ENCODE assay signal across 2 cellular contexts in genomic region chr7:55032069-55032699, GRCh38.
TF ChIP-seq lines count a peak whose summit lies in the region.

No MANE protein-coding gene starts in this region.

TF ChIP-seq in SK-N-SH, 30 proteins besides CTCF, POLR2A, EP300 and RAD21:
- TF ChIP-seq RCOR1 (IDR thresholded peaks at IDR 0.05; ENCODE audit: low read length) (no peak), FOSL2 (IDR thresholded peaks at IDR 0.05; ENCODE audit: borderline replicate concordance, low read depth) (no peak), RFX5 (IDR thresholded peaks at IDR 0.05; ENCODE audit: low read length) (no peak), EZH2phosphoT487 (IDR thresholded peaks at IDR 0.05; ENCODE audit: borderline replicate concordance, low read depth) (no peak), GABPA (IDR thresholded peaks at IDR 0.05; ENCODE audit: low read depth) (no peak), POLR2AphosphoS5 (IDR thresholded peaks at IDR 0.05; ENCODE audit: low read depth, low read length) (no peak), SMC3 (IDR thresholded peaks at IDR 0.05; ENCODE audit: low read depth, low read length) (no peak), GATA2 (CRISPR knock-in tag; IDR thresholded peaks at IDR 0.05) (no peak), TEAD4 (IDR thresholded peaks at IDR 0.05; ENCODE audit: borderline replicate concordance, insufficient read depth) (no peak), NFIC (IDR thresholded peaks at IDR 0.05; ENCODE audit: borderline replicate concordance) (no peak), FOXJ3 (CRISPR knock-in tag; IDR thresholded peaks at IDR 0.05) (no peak), YY1 (IDR thresholded peaks at IDR 0.05; ENCODE audit: low read depth) (no peak), RXRA (IDR thresholded peaks at IDR 0.05; ENCODE audit: borderline replicate concordance, low read depth) (no peak), MEF2A (IDR thresholded peaks at IDR 0.05; ENCODE audit: borderline replicate concordance, low read depth) (no peak)
- TF ChIP-seq, protein P1, sequence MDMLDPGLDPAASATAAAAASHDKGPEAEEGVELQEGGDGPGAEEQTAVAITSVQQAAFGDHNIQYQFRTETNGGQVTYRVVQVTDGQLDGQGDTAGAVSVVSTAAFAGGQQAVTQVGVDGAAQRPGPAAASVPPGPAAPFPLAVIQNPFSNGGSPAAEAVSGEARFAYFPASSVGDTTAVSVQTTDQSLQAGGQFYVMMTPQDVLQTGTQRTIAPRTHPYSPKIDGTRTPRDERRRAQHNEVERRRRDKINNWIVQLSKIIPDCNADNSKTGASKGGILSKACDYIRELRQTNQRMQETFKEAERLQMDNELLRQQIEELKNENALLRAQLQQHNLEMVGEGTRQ (IDR thresholded peaks at IDR 0.05; ENCODE audit: borderline replicate concordance, low read depth, low read length): no peak

TF ChIP-seq in WTC11, 78 proteins besides CTCF, POLR2A, EP300 and RAD21:
- TF ChIP-seq ATF6 (CRISPR knock-in tag; IDR thresholded peaks at IDR 0.05): no peak
- TF ChIP-seq, protein P2, sequence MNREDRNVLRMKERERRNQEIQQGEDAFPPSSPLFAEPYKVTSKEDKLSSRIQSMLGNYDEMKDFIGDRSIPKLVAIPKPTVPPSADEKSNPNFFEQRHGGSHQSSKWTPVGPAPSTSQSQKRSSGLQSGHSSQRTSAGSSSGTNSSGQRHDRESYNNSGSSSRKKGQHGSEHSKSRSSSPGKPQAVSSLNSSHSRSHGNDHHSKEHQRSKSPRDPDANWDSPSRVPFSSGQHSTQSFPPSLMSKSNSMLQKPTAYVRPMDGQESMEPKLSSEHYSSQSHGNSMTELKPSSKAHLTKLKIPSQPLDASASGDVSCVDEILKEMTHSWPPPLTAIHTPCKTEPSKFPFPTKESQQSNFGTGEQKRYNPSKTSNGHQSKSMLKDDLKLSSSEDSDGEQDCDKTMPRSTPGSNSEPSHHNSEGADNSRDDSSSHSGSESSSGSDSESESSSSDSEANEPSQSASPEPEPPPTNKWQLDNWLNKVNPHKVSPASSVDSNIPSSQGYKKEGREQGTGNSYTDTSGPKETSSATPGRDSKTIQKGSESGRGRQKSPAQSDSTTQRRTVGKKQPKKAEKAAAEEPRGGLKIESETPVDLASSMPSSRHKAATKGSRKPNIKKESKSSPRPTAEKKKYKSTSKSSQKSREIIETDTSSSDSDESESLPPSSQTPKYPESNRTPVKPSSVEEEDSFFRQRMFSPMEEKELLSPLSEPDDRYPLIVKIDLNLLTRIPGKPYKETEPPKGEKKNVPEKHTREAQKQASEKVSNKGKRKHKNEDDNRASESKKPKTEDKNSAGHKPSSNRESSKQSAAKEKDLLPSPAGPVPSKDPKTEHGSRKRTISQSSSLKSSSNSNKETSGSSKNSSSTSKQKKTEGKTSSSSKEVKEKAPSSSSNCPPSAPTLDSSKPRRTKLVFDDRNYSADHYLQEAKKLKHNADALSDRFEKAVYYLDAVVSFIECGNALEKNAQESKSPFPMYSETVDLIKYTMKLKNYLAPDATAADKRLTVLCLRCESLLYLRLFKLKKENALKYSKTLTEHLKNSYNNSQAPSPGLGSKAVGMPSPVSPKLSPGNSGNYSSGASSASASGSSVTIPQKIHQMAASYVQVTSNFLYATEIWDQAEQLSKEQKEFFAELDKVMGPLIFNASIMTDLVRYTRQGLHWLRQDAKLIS (CRISPR knock-in tag; IDR thresholded peaks at IDR 0.05; ENCODE audit: borderline replicate concordance): no peak
- no peak for TF ChIP-seq ESRRA (CRISPR knock-in tag; IDR thresholded peaks at IDR 0.05; ENCODE audit: borderline replicate concordance)
- TF ChIP-seq, protein P3, sequence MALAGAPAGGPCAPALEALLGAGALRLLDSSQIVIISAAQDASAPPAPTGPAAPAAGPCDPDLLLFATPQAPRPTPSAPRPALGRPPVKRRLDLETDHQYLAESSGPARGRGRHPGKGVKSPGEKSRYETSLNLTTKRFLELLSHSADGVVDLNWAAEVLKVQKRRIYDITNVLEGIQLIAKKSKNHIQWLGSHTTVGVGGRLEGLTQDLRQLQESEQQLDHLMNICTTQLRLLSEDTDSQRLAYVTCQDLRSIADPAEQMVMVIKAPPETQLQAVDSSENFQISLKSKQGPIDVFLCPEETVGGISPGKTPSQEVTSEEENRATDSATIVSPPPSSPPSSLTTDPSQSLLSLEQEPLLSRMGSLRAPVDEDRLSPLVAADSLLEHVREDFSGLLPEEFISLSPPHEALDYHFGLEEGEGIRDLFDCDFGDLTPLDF (CRISPR knock-in tag; IDR thresholded peaks at IDR 0.05): no peak
- no peak for TF ChIP-seq FOXK1 (CRISPR knock-in tag; IDR thresholded peaks at IDR 0.05)
- no peak for TF ChIP-seq ZNF232 (CRISPR knock-in tag; IDR thresholded peaks at IDR 0.05)
- TF ChIP-seq ZMAT4 (CRISPR knock-in tag; IDR thresholded peaks at IDR 0.05): no peak
- TF ChIP-seq ZNF121 (CRISPR knock-in tag; IDR thresholded peaks at IDR 0.05): no peak
- no peak for TF ChIP-seq TCF7 (CRISPR knock-in tag; IDR thresholded peaks at IDR 0.05; ENCODE audit: low read depth)
- no peak for TF ChIP-seq JUN (CRISPR knock-in tag; IDR thresholded peaks at IDR 0.05)
- no peak for TF ChIP-seq RORB (CRISPR knock-in tag; IDR thresholded peaks at IDR 0.05)
- no peak for TF ChIP-seq ATF1 (CRISPR knock-in tag; IDR thresholded peaks at IDR 0.05)
- TF ChIP-seq MXD4 (CRISPR knock-in tag; IDR thresholded peaks at IDR 0.05; ENCODE audit: borderline replicate concordance): no peak
- TF ChIP-seq ZNF671 (CRISPR knock-in tag; IDR thresholded peaks at IDR 0.05): no peak
- no peak for TF ChIP-seq STAT6 (CRISPR knock-in tag; conservative IDR thresholded peaks at IDR 0.05; ENCODE audit: low read depth)
- TF ChIP-seq, protein P4, sequence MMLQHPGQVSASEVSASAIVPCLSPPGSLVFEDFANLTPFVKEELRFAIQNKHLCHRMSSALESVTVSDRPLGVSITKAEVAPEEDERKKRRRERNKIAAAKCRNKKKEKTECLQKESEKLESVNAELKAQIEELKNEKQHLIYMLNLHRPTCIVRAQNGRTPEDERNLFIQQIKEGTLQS (CRISPR knock-in tag; conservative IDR thresholded peaks at IDR 0.05): no peak
- no peak for TF ChIP-seq NFATC4 (CRISPR knock-in tag; IDR thresholded peaks at IDR 0.05)
- no peak for TF ChIP-seq SMAD4 (CRISPR knock-in tag; IDR thresholded peaks at IDR 0.05)
- TF ChIP-seq MLX (CRISPR knock-in tag; IDR thresholded peaks at IDR 0.05): no peak
- no peak for TF ChIP-seq CREM (CRISPR knock-in tag; IDR thresholded peaks at IDR 0.05)
